In genomic region chr10:133648872-133649455, GRCh38 we compare ENCODE assay signal across 8 cellular contexts. TPM values are rescaled to one million over a fixed set of nuclear protein-coding genes. Genes with fewer than 3 reads are reported as not detected.
DNase-seq lines count a peak whose midpoint lies in the region; ATAC-seq, FAIRE-seq and TF ChIP-seq lines count a peak whose summit lies in the region.
"Not testable (repeated sequence)": the region's sequence is repeated elsewhere in the genome, so short reads cannot be mapped to it uniquely, and the experiment has no call there.
"Had no signal": no experiment of that assay in that cellular context is flagged by ENCODE, and none has a peak within 500 bp of the region (broad histone marks: within the 10 kb centered on the region; RNA-seq: fewer than 3 reads in every experiment).

No MANE protein-coding gene starts in this region.

- H3K4me1 Mint-ChIP-seq in activated CD8-positive, alpha-beta T cell treated with anti-CD3 and anti-CD28 coated beads for 36 hours (ENCODE audit: low read depth); activated naive CD8-positive, alpha-beta T cell treated with anti-CD3 and anti-CD28 coated beads for 36 hours: not testable (repeated sequence)

- H3K36me3 Mint-ChIP-seq in activated CD8-positive, alpha-beta T cell treated with anti-CD3 and anti-CD28 coated beads for 36 hours (ENCODE audit: low read depth); activated naive CD8-positive, alpha-beta T cell treated with anti-CD3 and anti-CD28 coated beads for 36 hours: not testable (repeated sequence)

- H3K27me3 Mint-ChIP-seq in activated CD8-positive, alpha-beta T cell treated with anti-CD3 and anti-CD28 coated beads for 36 hours; activated naive CD8-positive, alpha-beta T cell treated with anti-CD3 and anti-CD28 coated beads for 36 hours: not testable (repeated sequence)

- not testable (repeated sequence) for H3K4me3 ChIP-seq in left lung

- not testable (repeated sequence) for TF ChIP-seq CTCF in activated CD8-positive, alpha-beta T cell treated with anti-CD3 and anti-CD28 coated beads for 36 hours (IDR thresholded peaks at IDR 0.05); left lung (IDR thresholded peaks at IDR 0.05)

- not testable (repeated sequence) for DNase-seq in RCC 7860 (ENCODE audit: low spot score)
- DNase-seq in activated CD8-positive, alpha-beta T cell treated with anti-CD3 and anti-CD28 coated beads for 36 hours: peak; percentile 31
- peak; percentile 16 for DNase-seq in activated naive CD8-positive, alpha-beta T cell treated with anti-CD3 and anti-CD28 coated beads for 36 hours
- DNase-seq in Right ventricle myocardium superior: peak; percentile 62
- peak; percentile 34 to 79 for DNase-seq in left lung
- DNase-seq in stimulated activated CD4-positive, alpha-beta T cell treated with anti-CD3 and anti-CD28 coated beads, Interleukin-2, amount 100 ng/mL, for 24 hours: peak; percentile 4 to 30

- H3K4me3 Mint-ChIP-seq in activated CD8-positive, alpha-beta T cell treated with anti-CD3 and anti-CD28 coated beads for 36 hours; activated naive CD8-positive, alpha-beta T cell treated with anti-CD3 and anti-CD28 coated beads for 36 hours: not testable (repeated sequence)

- not testable (repeated sequence) for ATAC-seq in activated CD8-positive, alpha-beta T cell treated with anti-CD3 and anti-CD28 coated beads for 36 hours; Right ventricle myocardium superior (ENCODE audit: poor library complexity); left lung

- CTCF ChIA-PET in activated CD8-positive, alpha-beta T cell treated with anti-CD3 and anti-CD28 coated beads for 36 hours (lab: Charles Lee): not testable (repeated sequence)

- H3K36me3 ChIP-seq in left lung: not testable (repeated sequence)

- H3K4me1 ChIP-seq in left lung: not testable (repeated sequence)

- H3K9me3 Mint-ChIP-seq in activated CD8-positive, alpha-beta T cell treated with anti-CD3 and anti-CD28 coated beads for 36 hours; activated naive CD8-positive, alpha-beta T cell treated with anti-CD3 and anti-CD28 coated beads for 36 hours: not testable (repeated sequence)

- H3K27ac Mint-ChIP-seq in activated CD8-positive, alpha-beta T cell treated with anti-CD3 and anti-CD28 coated beads for 36 hours; activated naive CD8-positive, alpha-beta T cell treated with anti-CD3 and anti-CD28 coated beads for 36 hours: not testable (repeated sequence)

- FAIRE-seq in G401.6 (lab: Jason Lieb, UNC): peak; percentile 88
- peak; percentile 51 for FAIRE-seq in RCC 7860 (lab: Jason Lieb, UNC)

- POLR2A ChIA-PET in activated CD8-positive, alpha-beta T cell treated with anti-CD3 and anti-CD28 coated beads for 36 hours (lab: Charles Lee): not testable (repeated sequence)

- H3K27me3 ChIP-seq in left lung: not testable (repeated sequence)

- intact Hi-C loops in activated CD8-positive, alpha-beta T cell treated with anti-CD3 and anti-CD28 coated beads for 36 hours (cut with micrococcal nuclease); Right ventricle myocardium superior (cut with DNase I); left lung (cut with DNase I): not testable (repeated sequence)

- H3K9me3 ChIP-seq in left lung: not testable (repeated sequence)

- H3K27ac ChIP-seq in left lung: not testable (repeated sequence)

RNA-seq across cellular contexts. Expression of gene FRG2B, which starts 22.4 kb away (rescaled TPM):
- total RNA-seq in activated CD8-positive, alpha-beta T cell treated with anti-CD3 and anti-CD28 coated beads for 36 hours: not detected
- total RNA-seq in activated naive CD8-positive, alpha-beta T cell treated with anti-CD3 and anti-CD28 coated beads for 36 hours: not detected
- total RNA-seq in Right ventricle myocardium superior (not detected), left lung (not detected)
- total RNA-seq: HT1080 had no signal
